In genomic region chr1:108560430-108561144, GRCh38 we compare ENCODE assay signal across 8 cellular contexts. TPM values are rescaled to one million over a fixed set of nuclear protein-coding genes. Genes with fewer than 3 reads are reported as not detected.
DNase-seq lines count a peak whose midpoint lies in the region; ATAC-seq and TF ChIP-seq lines count a peak whose summit lies in the region.

No MANE protein-coding gene starts in this region.

- no peaks in the 10 kb centered on the region for H3K4me1 Mint-ChIP-seq in Calu3 (ENCODE audit: low read depth, unreplicated experiment)
- peaks cover 24% of the 10 kb centered on the region for H3K4me1 Mint-ChIP-seq in osteocyte (ENCODE audit: unreplicated experiment)

- CTCF ChIA-PET in Calu3 (lab: Charles Lee) = interaction anchor here (0.8 to 2.4 kb wide), 5 partner anchors 9 to 83 kb away, joined by 3 to 11 read pairs (median 7); no protein-coding TSS in a partner anchor

- no peaks in the 10 kb centered on the region for H3K27me3 ChIP-seq in HUES48 (ENCODE audit: control insufficient read depth, insufficient read depth, low read length)

- no peaks in the 10 kb centered on the region for H3K9me3 Mint-ChIP-seq in Calu3 (ENCODE audit: low read depth, unreplicated experiment)
- no peaks in the 10 kb centered on the region for H3K9me3 Mint-ChIP-seq in osteocyte (ENCODE audit: unreplicated experiment)

- H3K4me3 ChIP-seq in HUES48 (ENCODE audit: low read depth, low read length) = peak overlapping the region; percentile 86

- BruUV-seq in Calu3 (replicated peaks; lab: Mats Ljungman, UMichigan) = no TSS peak

- H3K36me3 ChIP-seq in HUES48 (ENCODE audit: control insufficient read depth, insufficient read depth, low read length) = no peaks in the 10 kb centered on the region

- H3K36me3 Mint-ChIP-seq in Calu3 (ENCODE audit: insufficient read depth, unreplicated experiment) = peaks cover 8% of the 10 kb centered on the region
- no peaks in the 10 kb centered on the region for H3K36me3 Mint-ChIP-seq in osteocyte (ENCODE audit: unreplicated experiment)

- H3K27me3 Mint-ChIP-seq in Calu3 (ENCODE audit: unreplicated experiment) (no peaks in the 10 kb centered on the region), osteocyte (ENCODE audit: unreplicated experiment) (peaks cover 1% of the 10 kb centered on the region)

- H3K4me3 Mint-ChIP-seq in Calu3 (ENCODE audit: low read depth, unreplicated experiment) = peak overlapping the region; percentile 78
- peak overlapping the region; percentile 88 for H3K4me3 Mint-ChIP-seq in osteocyte (ENCODE audit: unreplicated experiment)

- peak overlapping the region; percentile 37; the same call in 1 of the 2 replicates for H3K9ac ChIP-seq in HUES48 (ENCODE audit: low read depth, low read length)

- H3K27ac Mint-ChIP-seq in Calu3 (ENCODE audit: unreplicated experiment) = peak overlapping the region; percentile 68
- peak overlapping the region; percentile 91 for H3K27ac Mint-ChIP-seq in osteocyte (ENCODE audit: unreplicated experiment)

- ATAC-seq in GM21367 (IDR thresholded peaks at IDR 0.05; ENCODE audit: unreplicated experiment) = peak; percentile 18

- H3K4me1 ChIP-seq in HUES48 (ENCODE audit: control insufficient read depth, insufficient read depth, low read length) = peaks cover 40% of the 10 kb centered on the region

- peak; percentile 37 for DNase-seq in Calu3
- DNase-seq in RPMI7951 (ENCODE audit: low read depth) = peak; percentile 83
- DNase-seq in activated effector memory CD4-positive, alpha-beta T cell treated with Interleukin-2 at 50 U/mL for 16 hours = peak; percentile 31
- peak in 39 of 42 donors; percentile 7 to 64 (median 37) for DNase-seq in head of caudate nucleus
- DNase-seq in osteocyte (ENCODE audit: extremely low spot score, unreplicated experiment) = no peak
- DNase-seq in NCI-H2081 treated with DMSO at 0.1 percent for 48 hours (lab: John Stamatoyannopoulos, UW) = no peak

- peak overlapping the region; percentile 37 for H3K27ac ChIP-seq in HUES48 (ENCODE audit: low read depth, low read length)

- intact Hi-C loops in Calu3 (cut with micrococcal nuclease; ENCODE audit: unreplicated experiment) = loop anchor here (1.0 to 2.0 kb wide), 3 partner anchors 24 to 82 kb away; no protein-coding TSS in a partner anchor
- intact Hi-C loops in head of caudate nucleus (cut with DNase I) = no loop called here

- H3K9me3 ChIP-seq in HUES48 (ENCODE audit: control insufficient read depth, insufficient read depth, low read length) = no peaks in the 10 kb centered on the region

- no peak for TF ChIP-seq CTCF in Calu3 (IDR thresholded peaks at IDR 0.05; ENCODE audit: unreplicated experiment)
- TF ChIP-seq CTCF in osteocyte (IDR thresholded peaks at IDR 0.05) = no peak

RNA-seq across cellular contexts. Expression of gene EEIG2, which starts 0.7 kb away (rescaled TPM):
- total RNA-seq in Calu3 (2022) (7.9 and 13.6 TPM in 2 replicates), osteocyte (12.9 and 13.3 TPM in 2 replicates)
- 40.5 and 47.8 TPM in 2 replicates for total RNA-seq in RPMI7951 (2014; rRNA removed; shearing (Covaris generic))

Comparison
In these comparisons a context has a peak if more than half of its experiments do, and no peak if none do; other contexts are left out.
1. DNase-seq: peak in Calu3 (single experiment), RPMI7951 (single experiment), activated effector memory CD4-positive, alpha-beta T cell treated with Interleukin-2 at 50 U/mL for 16 hours (single experiment) and head of caudate nucleus (39 of 42); none in osteocyte (single experiment) and NCI-H2081 treated with DMSO at 0.1 percent for 48 hours (single experiment).